In genomic region chr1:100001462-100001861, GRCh38 we compare ENCODE assay signal across 10 cellular contexts.
"Had no signal": no experiment of that assay in that cellular context is flagged by ENCODE, and none has a peak within 500 bp of the region (broad histone marks: within the 10 kb centered on the region; RNA-seq: fewer than 3 reads in every experiment).

No MANE protein-coding gene starts in this region.

- H3K27ac ChIP-seq: HL-60, KMS-11 had no signal

- H3K27me3 Mint-ChIP-seq: IgD-negative memory B cell had no signal

- ATAC-seq: HepG2 had no signal

- DNase-seq: IMR-90, Karpas-422, Kasumi-1, KBM-7, KG1 had no signal

- H3K4me2 ChIP-seq: KMS-11 had no signal

- H3K9ac ChIP-seq: KMS-11 had no signal

- H3K4me3 Mint-ChIP-seq: IgD-negative memory B cell had no signal

- FAIRE-seq: HepG2, HTR-8/SVneo had no signal
